Comparison of ENCODE assay signal across 13 cellular contexts in genomic region chr15:51841401-51842040, GRCh38. TPM values are rescaled to one million over a fixed set of nuclear protein-coding genes. Genes with fewer than 3 reads are reported as not detected.
DNase-seq lines count a peak whose midpoint lies in the region; ATAC-seq and TF ChIP-seq lines count a peak whose summit lies in the region.
"Had no signal": no experiment of that assay in that cellular context is flagged by ENCODE, and none has a peak within 500 bp of the region (broad histone marks: within the 10 kb centered on the region; RNA-seq: fewer than 3 reads in every experiment).

No MANE protein-coding gene starts in this region.

- no peak for TF ChIP-seq CTCF in foreskin keratinocyte (conservative IDR thresholded peaks at IDR 0.05)
- TF ChIP-seq CTCF in omental fat pad (IDR thresholded peaks at IDR 0.05): no peak

- no peak overlapping the region for H3K4me3 ChIP-seq in BLaER1

- no peak for TF ChIP-seq POLR2A in erythroblast (IDR thresholded peaks at IDR 0.05; ENCODE audit: low read length)

- no peaks in the 10 kb centered on the region for H3K9me3 ChIP-seq in BLaER1

- H3K4me1 ChIP-seq in BLaER1: peaks cover 56% of the 10 kb centered on the region
- peaks cover 78% of the 10 kb centered on the region for H3K4me1 ChIP-seq in foreskin keratinocyte

- H3K27ac ChIP-seq in BLaER1 (no peak overlapping the region), foreskin keratinocyte (peak overlapping the region; percentile 82)

- H3K9ac ChIP-seq in BLaER1: no peak overlapping the region

- H3K36me3 ChIP-seq in BLaER1: no peaks in the 10 kb centered on the region

- peaks cover 50% of the 10 kb centered on the region for H4K20me1 ChIP-seq in BLaER1

- ATAC-seq in foreskin keratinocyte (no peak), GM21447 (IDR thresholded peaks at IDR 0.05; ENCODE audit: unreplicated experiment) (no peak), HG03571 (IDR thresholded peaks at IDR 0.05; ENCODE audit: unreplicated experiment) (no peak), omental fat pad (ENCODE audit: low FRiP score) (no peak)

- H3K27me3 ChIP-seq in BLaER1 (no peaks in the 10 kb centered on the region), foreskin keratinocyte (no peaks in the 10 kb centered on the region)

- DNase-seq in GF-D8 (lab: John Stamatoyannopoulos, UW): peak; percentile 39
- DNase-seq in UCSD-AML1 (lab: John Stamatoyannopoulos, UW; ENCODE audit: unreplicated experiment): peak; percentile 15
- no peak for DNase-seq in foreskin keratinocyte
- no peak for DNase-seq in erythroblast (lab: John Stamatoyannopoulos, UW)
- DNase-seq in omental fat pad (ENCODE audit: low spot score): no peak
- DNase-seq: C1 segment of cervical spinal cord; naive B cell; NCI-H1417; stimulated activated CD4-positive, alpha-beta T cell treated with anti-CD3 and anti-CD28 coated beads, Interleukin-1b, Interleukin-23, amount 100 ng/mL, for 48 hours; stimulated activated CD8-positive, alpha-beta memory T cell treated with anti-CD3 and anti-CD28 coated beads, Interleukin-4, amount 100 ng/mL, for 48 hours had no signal

- H3K4me2 ChIP-seq in BLaER1: peak overlapping the region; percentile 36

RNA-seq across cellular contexts. Expression of gene TMOD3, which starts 12.1 kb away (rescaled TPM):
- 119 and 120 TPM in 2 replicates for total RNA-seq in foreskin keratinocyte
- 23.8 and 29.1 TPM in 2 replicates for polyA plus RNA-seq in foreskin keratinocyte
- 10 to 100 TPM; 25.7 to 47.0 (median 37.3) TPM for total RNA-seq in omental fat pad

Comparison
In these comparisons a context has a peak if more than half of its experiments do, and no peak if none do; other contexts are left out.
1. DNase-seq: peak in GF-D8 (single experiment) and UCSD-AML1 (single experiment); none in foreskin keratinocyte (0 of 2), erythroblast (0 of 2) and omental fat pad (single experiment).